ENCODE assay signal across 24 cellular contexts in genomic region chr2:168643979-168644378, GRCh38.
DNase-seq lines count a peak whose midpoint lies in the region; ATAC-seq and TF ChIP-seq lines count a peak whose summit lies in the region.
"Had no signal": no experiment of that assay in that cellular context is flagged by ENCODE, and none has a peak within 500 bp of the region (broad histone marks: within the 10 kb centered on the region; RNA-seq: fewer than 3 reads in every experiment).

No MANE protein-coding gene starts in this region.

- no peak overlapping the region for H3K4me3 Mint-ChIP-seq in endodermal cell
- H3K4me3 Mint-ChIP-seq: central memory CD8-positive, alpha-beta T cell; immature natural killer cell; T-helper 1 cell treated with Interleukin-12 subunit alpha and Interleukin-12 subunit beta and Interleukin-4 antibody, amounts not matched to agents 30 μg/mL and 1 μg/mL, for 36 hours had no signal

- peaks cover 6% of the 10 kb centered on the region for H3K9me3 Mint-ChIP-seq in endodermal cell
- H3K9me3 Mint-ChIP-seq: central memory CD8-positive, alpha-beta T cell; T-helper 1 cell treated with Interleukin-12 subunit alpha and Interleukin-12 subunit beta and Interleukin-4 antibody, amounts not matched to agents 30 μg/mL and 1 μg/mL, for 36 hours had no signal

- no peaks in the 10 kb centered on the region for H3K36me3 ChIP-seq in SK-N-SH (replicated peaks in 1 of 2; ENCODE audit: control insufficient read depth in 1 of 2, insufficient read depth in 2 of 2, low read length in 1 of 2)
- no peaks in the 10 kb centered on the region for H3K36me3 ChIP-seq in brain microvascular endothelial cell (replicated peaks)
- no peaks in the 10 kb centered on the region for H3K36me3 ChIP-seq in heart left ventricle
- H3K36me3 ChIP-seq in gastrocnemius medialis = no peaks in the 10 kb centered on the region
- H3K36me3 ChIP-seq in endodermal cell (ENCODE audit: control insufficient read depth, insufficient read depth, low read length) = peaks cover 3% of the 10 kb centered on the region
- H3K36me3 ChIP-seq: adrenal gland, lower lobe of right lung, SJCRH30 had no signal

- intact Hi-C loops in heart left ventricle (cut with DNase I) = loop anchor here in 3 of 10 donors (5.0 kb wide), 4 partner anchors 38 to 187 kb away; partner anchors contain the start of gene CERS6 (in 1 of the 3)
- intact Hi-C loops in gastrocnemius medialis (cut with DNase I; ENCODE audit: low total_unique reads) = no loop called here

- H3K9ac ChIP-seq in SK-N-SH (no peak overlapping the region), endodermal cell (ENCODE audit: extremely low read depth, low read length, poor library complexity, severe bottlenecking) (no peak overlapping the region)
- H3K9ac ChIP-seq: BLaER1 treated with 17β-estradiol and CSF1 and Interleukin-3, amounts not matched to agents 10 nM and 100 nM had no signal

- H3K9me3 ChIP-seq in SK-N-SH (no peaks in the 10 kb centered on the region), heart left ventricle (peaks cover 0 to 9% (median 0%) of the 10 kb centered on the region in 12 donors), gastrocnemius medialis (no peaks in the 10 kb centered on the region), endodermal cell (ENCODE audit: control insufficient read depth, low read length) (peaks cover 5% of the 10 kb centered on the region)
- H3K9me3 ChIP-seq: adrenal gland, lower lobe of right lung, SJCRH30 had no signal

- TF ChIP-seq EP300 in SK-N-SH (IDR thresholded peaks at IDR 0.05; ENCODE audit: borderline replicate concordance in 1 of 2, low read depth in 1 of 2, low read length in 1 of 2) = no peak

- H3K4me3 ChIP-seq in SK-N-SH (ENCODE audit: low read depth in 2 of 2, low read length in 1 of 2) (no peak overlapping the region), brain microvascular endothelial cell (ENCODE audit: low read depth, low read length) (no peak overlapping the region), heart left ventricle (peak overlapping the region in 1 of 12 donors; percentile 16), gastrocnemius medialis (no peak overlapping the region), endodermal cell (ENCODE audit: low read length) (no peak overlapping the region)
- H3K4me3 ChIP-seq: adrenal gland; BLaER1 treated with 17β-estradiol and CSF1 and Interleukin-3, amounts not matched to agents 10 nM and 100 nM; lower lobe of right lung; SJCRH30 had no signal

- in situ Hi-C loops in brain microvascular endothelial cell (cut with HindIII; ENCODE audit: low pct_ligation_motif_present, low sequenced_read_pairs) (no loop called here), gastrocnemius medialis (cut with MboI; ENCODE audit: low sequenced_read_pairs in 4 of 4) (no loop called here)

- TF ChIP-seq CTCF in SK-N-SH (IDR thresholded peaks at IDR 0.05) = no peak
- no peak for TF ChIP-seq CTCF in brain microvascular endothelial cell (IDR thresholded peaks at IDR 0.05; ENCODE audit: low read depth, low read length, missing control alignments)
- TF ChIP-seq CTCF in heart left ventricle (IDR thresholded peaks at IDR 0.05) = no peak
- TF ChIP-seq CTCF in gastrocnemius medialis (IDR thresholded peaks at IDR 0.05 in 4 of 5, conservative IDR thresholded peaks at IDR 0.05 in 1 of 5) = no peak
- TF ChIP-seq CTCF in endodermal cell (conservative IDR thresholded peaks at IDR 0.05) = no peak

- H4K20me1 ChIP-seq in SK-N-SH (ENCODE audit: insufficient read depth) = no peaks in the 10 kb centered on the region

- 100% methylated on average over 1 of the region's 1 CpG for WGBS in SK-N-SH (ENCODE audit: low lambda C conversion rate)
- WGBS in heart left ventricle, 4 donors = 47 to 69% (median 58%) methylated on average over 1 of the region's 1 CpG
- WGBS in endodermal cell (ENCODE audit: insufficient coverage in 1 of 2, insufficient read length in 1 of 2), 2 experiments = 91% methylated on average over 1 of the region's 1 CpG; no CpG with 5 or more reads in 1 of the 2 experiments

- H3K4me2 ChIP-seq in SK-N-SH = no peak overlapping the region
- H3K4me2 ChIP-seq: BLaER1 treated with 17β-estradiol and CSF1 and Interleukin-3, amounts not matched to agents 10 nM and 100 nM had no signal

- H3F3A ChIP-seq in SK-N-SH (replicated peaks; ENCODE audit: insufficient read depth) = no peaks in the 10 kb centered on the region

- H3K27me3 Mint-ChIP-seq in endodermal cell (ENCODE audit: insufficient read depth) = no peaks in the 10 kb centered on the region
- H3K27me3 Mint-ChIP-seq: central memory CD8-positive, alpha-beta T cell had no signal

- no peak for TF ChIP-seq RAD21 in SK-N-SH (IDR thresholded peaks at IDR 0.05; ENCODE audit: low read length)

- H3K9me2 ChIP-seq in SK-N-SH = no peaks in the 10 kb centered on the region

- no peaks in the 10 kb centered on the region for H3K27me3 ChIP-seq in SK-N-SH (ENCODE audit: insufficient read depth)
- no peaks in the 10 kb centered on the region for H3K27me3 ChIP-seq in brain microvascular endothelial cell (replicated peaks)
- no peaks in the 10 kb centered on the region for H3K27me3 ChIP-seq in heart left ventricle
- no peaks in the 10 kb centered on the region for H3K27me3 ChIP-seq in gastrocnemius medialis
- H3K27me3 ChIP-seq in endodermal cell (ENCODE audit: control insufficient read depth, insufficient read depth, low read length, poor library complexity, severe bottlenecking) = no peaks in the 10 kb centered on the region
- H3K27me3 ChIP-seq: adrenal gland; BLaER1 treated with 17β-estradiol and CSF1 and Interleukin-3, amounts not matched to agents 10 nM and 100 nM; SJCRH30 had no signal

- ATAC-seq in SK-N-SH treated with all-trans-retinoic acid at 6 μM for 48 hours = 0 out of 3 replicates have a peak, but pooled peaks have one; percentile 24
- ATAC-seq in heart left ventricle = peak; percentile 52 to 82 (median 66)
- ATAC-seq in gastrocnemius medialis = peak; percentile 84 to 96
- ATAC-seq in HG03039 (IDR thresholded peaks at IDR 0.05; ENCODE audit: unreplicated experiment) = no peak
- ATAC-seq: esophagus mucosa, lower lobe of right lung, PC-3, sciatic nerve had no signal

- H3K79me2 ChIP-seq in SK-N-SH (ENCODE audit: insufficient read depth) = no peaks in the 10 kb centered on the region

- peaks cover 28% of the 10 kb centered on the region for H3K4me1 Mint-ChIP-seq in endodermal cell
- H3K4me1 Mint-ChIP-seq: central memory CD8-positive, alpha-beta T cell had no signal

- POLR2A ChIA-PET in SK-N-SH (lab: Yijun Ruan, JAX) = no interaction called here

- H3K27ac Mint-ChIP-seq in endodermal cell = no peak overlapping the region
- H3K27ac Mint-ChIP-seq: immature natural killer cell; T-helper 1 cell treated with Interleukin-12 subunit alpha and Interleukin-12 subunit beta and Interleukin-4 antibody, amounts not matched to agents 30 μg/mL and 1 μg/mL, for 36 hours had no signal

- no peaks in the 10 kb centered on the region for H3K36me3 Mint-ChIP-seq in endodermal cell (ENCODE audit: low read depth)
- H3K36me3 Mint-ChIP-seq: immature natural killer cell had no signal

- no peak overlapping the region for H2AFZ ChIP-seq in SK-N-SH (ENCODE audit: low read depth)

- CTCF ChIA-PET in SK-N-SH (lab: Yijun Ruan, JAX) = no interaction called here

- TF ChIP-seq POLR2A in heart left ventricle (IDR thresholded peaks at IDR 0.05) = no peak
- no peak for TF ChIP-seq POLR2A in gastrocnemius medialis (IDR thresholded peaks at IDR 0.05)

- H3K27ac ChIP-seq in SK-N-SH (ENCODE audit: low read depth in 2 of 2, low read length in 1 of 2) (no peak overlapping the region), brain microvascular endothelial cell (no peak overlapping the region), heart left ventricle (peak overlapping the region; percentile 36 to 85 (median 64)), gastrocnemius medialis (peak overlapping the region in 3 of 4 donors; percentile 52 to 70 (median 66)), endodermal cell (ENCODE audit: low read depth, low read length) (no peak overlapping the region)
- H3K27ac ChIP-seq: adrenal gland; BLaER1 treated with 17β-estradiol and CSF1 and Interleukin-3, amounts not matched to agents 10 nM and 100 nM; lower lobe of right lung; SJCRH30 had no signal

- H3K4me1 ChIP-seq in SK-N-SH (ENCODE audit: control insufficient read depth in 1 of 2, insufficient read depth in 2 of 2, low read depth in 1 of 2, low read length in 1 of 2) = peaks cover 0 to 4% of the 10 kb centered on the region in 2 experiments; a peak in 2 of 4 replicates
- peaks cover 0 to 43% (median 18%) of the 10 kb centered on the region in 12 donors for H3K4me1 ChIP-seq in heart left ventricle
- peaks cover 23 to 37% of the 10 kb centered on the region in 2 donors for H3K4me1 ChIP-seq in gastrocnemius medialis
- peaks cover 7% of the 10 kb centered on the region for H3K4me1 ChIP-seq in endodermal cell (ENCODE audit: control insufficient read depth, insufficient read depth, low read length)
- H3K4me1 ChIP-seq: SJCRH30 had no signal

- no peak for DNase-seq in SK-N-SH
- DNase-seq in brain microvascular endothelial cell = peak; percentile 38
- DNase-seq in heart left ventricle = peak in 1 of 5 donors; percentile 22
- DNase-seq in gastrocnemius medialis = peak in 1 of 2 donors; percentile 28
- DNase-seq in endodermal cell = no peak
- no peak for DNase-seq in NK-92 (lab: John Stamatoyannopoulos, UW; ENCODE audit: unreplicated experiment)
- DNase-seq: activated CD4-positive, alpha-beta T cell treated with anti-CD3 and anti-CD28 coated beads, Interleukin-2, amount 50 U/mL, for 48 hours; activated effector memory CD4-positive, alpha-beta T cell treated with anti-CD3 and anti-CD28 coated beads, Interleukin-2, amount 50 U/mL, for 16 hours; adrenal gland; effector CD4-positive, alpha-beta T cell; immature natural killer cell; lower lobe of right lung; NCI-H1417; NCI-H774; nucleus accumbens; PC-3; SJCRH30 had no signal

TF ChIP-seq in SK-N-SH treated with all-trans-retinoic acid at 6 μM for 48 hours, 23 proteins besides CTCF, POLR2A, EP300 and RAD21 (continues in another document):
- no peak for TF ChIP-seq ZNF565 (CRISPR knock-in tag; conservative IDR thresholded peaks at IDR 0.05; ENCODE audit: low read depth)

TF ChIP-seq in SK-N-SH, 30 proteins besides CTCF, POLR2A, EP300 and RAD21 (continues in another document):
- TF ChIP-seq EZH2phosphoT487 (IDR thresholded peaks at IDR 0.05; ENCODE audit: borderline replicate concordance, low read depth) (no peak), JUND (IDR thresholded peaks at IDR 0.05) (no peak), USF1 (IDR thresholded peaks at IDR 0.05; ENCODE audit: borderline replicate concordance, low read depth) (no peak)

Comparison
In these comparisons a context has a peak if more than half of its experiments do, and no peak if none do; other contexts are left out.
1. H3K27ac ChIP-seq: peak in heart left ventricle (12 of 12) and gastrocnemius medialis (3 of 4); none in SK-N-SH (0 of 2), brain microvascular endothelial cell (single experiment) and endodermal cell (single experiment).